In genomic region chr10:4943416-4943815, GRCh38 we compare ENCODE assay signal across 9 cellular contexts. TPM values are rescaled to one million over a fixed set of nuclear protein-coding genes. Genes with fewer than 3 reads are reported as not detected.
DNase-seq lines count a peak whose midpoint lies in the region; ATAC-seq, FAIRE-seq and TF ChIP-seq lines count a peak whose summit lies in the region.
"Not testable (repeated sequence)": the region's sequence is repeated elsewhere in the genome, so short reads cannot be mapped to it uniquely, and the experiment has no call there.
"Had no signal": no experiment of that assay in that cellular context is flagged by ENCODE, and none has a peak within 500 bp of the region (broad histone marks: within the 10 kb centered on the region; RNA-seq: fewer than 3 reads in every experiment).

No MANE protein-coding gene starts in this region.

- not testable (repeated sequence) for H3K27me3 ChIP-seq in ACC112 (ENCODE audit: insufficient read depth, low read length); SJCRH30; H1 (replicated peaks in 1 of 4; ENCODE audit: control insufficient read depth in 3 of 4, extremely low read depth in 1 of 4, insufficient read depth in 3 of 4, low read length in 3 of 4); left ventricle myocardium inferior (ENCODE audit: low read depth); right lobe of liver; subcutaneous abdominal adipose tissue (ENCODE audit: control insufficient read depth in 5 of 5, insufficient read depth in 4 of 5, low read length in 5 of 5); vagina

- POLR2A ChIA-PET in H1 (lab: Charles Lee; ENCODE audit: partially characterized antibody) = not testable (repeated sequence)

- TF ChIP-seq CTCF in H1 (IDR thresholded peaks at IDR 0.05; ENCODE audit: control extremely low read depth in 1 of 3, insufficient read depth in 1 of 3, low read depth in 1 of 3, low read length in 3 of 3); left ventricle myocardium inferior (IDR thresholded peaks at IDR 0.05; ENCODE audit: borderline replicate concordance); right lobe of liver (IDR thresholded peaks at IDR 0.05); osteocyte (IDR thresholded peaks at IDR 0.05); vagina (IDR thresholded peaks at IDR 0.05): not testable (repeated sequence)

- not testable (repeated sequence) for H4K91ac ChIP-seq in H1 (replicated peaks; ENCODE audit: insufficient read length, low read length)

- H3K4me3 Mint-ChIP-seq in osteocyte (ENCODE audit: unreplicated experiment) = not testable (repeated sequence)

- peak; percentile 5 to 60 for DNase-seq in SJCRH30
- DNase-seq in H1 (ENCODE audit: low read depth in 1 of 2, low spot score in 2 of 2); left ventricle myocardium inferior; right lobe of liver; osteocyte (ENCODE audit: extremely low spot score, unreplicated experiment); vagina (ENCODE audit: extremely low spot score in 2 of 2): not testable (repeated sequence)

- not testable (repeated sequence) for H3K4me2 ChIP-seq in H1 (ENCODE audit: insufficient read depth in 1 of 2, low read depth in 2 of 2, low read length in 2 of 2)

- not testable (repeated sequence) for H4K20me1 ChIP-seq in H1 (replicated peaks in 1 of 2; ENCODE audit: control insufficient read depth in 1 of 2, insufficient read depth in 2 of 2, low read length in 2 of 2)

- not testable (repeated sequence) for H2BK15ac ChIP-seq in H1 (ENCODE audit: low read length)

- H3K36me3 Mint-ChIP-seq in osteocyte (ENCODE audit: unreplicated experiment) = not testable (repeated sequence)

- H4K8ac ChIP-seq in H1 (ENCODE audit: extremely low read depth, insufficient read depth, low read length) = not testable (repeated sequence)

- H3K23ac ChIP-seq in H1 (ENCODE audit: insufficient read length) = not testable (repeated sequence)

- H3K4me1 ChIP-seq in ACC112 (ENCODE audit: control insufficient read depth, insufficient read depth, low read length, unreplicated experiment) (peaks cover 63% of the 10 kb centered on the region), SJCRH30 (peaks cover 18% of the 10 kb centered on the region), H1 (replicated peaks in 1 of 4; ENCODE audit: control insufficient read depth in 3 of 4, insufficient read depth in 4 of 4, low read length in 3 of 4) (peaks cover 3 to 21% (median 14%) of the 10 kb centered on the region in 4 experiments), left ventricle myocardium inferior (peaks cover 41% of the 10 kb centered on the region), right lobe of liver (peaks cover 0 to 92% (median 18%) of the 10 kb centered on the region in 4 donors), subcutaneous abdominal adipose tissue (ENCODE audit: control insufficient read depth in 5 of 5, insufficient read depth in 5 of 5, low read length in 5 of 5) (peaks cover 6 to 59% (median 59%) of the 10 kb centered on the region in 5 donors), vagina (peaks cover 73% of the 10 kb centered on the region)

- not testable (repeated sequence) for H2BK5ac ChIP-seq in H1 (ENCODE audit: low read depth, low read length)

- not testable (repeated sequence) for FAIRE-seq in H1 (lab: Jason Lieb, UNC)

- H3K27me3 Mint-ChIP-seq in osteocyte (ENCODE audit: unreplicated experiment) = peaks cover 16% of the 10 kb centered on the region

- not testable (repeated sequence) for H3K14ac ChIP-seq in H1 (ENCODE audit: insufficient read length)

- H3K79me1 ChIP-seq in H1 (ENCODE audit: low read depth, low read length) = not testable (repeated sequence)

- not testable (repeated sequence) for H2BK120ac ChIP-seq in H1 (replicated peaks; ENCODE audit: low read depth, low read length)

- not testable (repeated sequence) for H4K5ac ChIP-seq in H1 (ENCODE audit: insufficient read length, low read depth, low read length)

- TF ChIP-seq RAD21 in H1 (IDR thresholded peaks at IDR 0.05 in 1 of 2, conservative IDR thresholded peaks at IDR 0.05 in 1 of 2; ENCODE audit: low read depth in 2 of 2, low read length in 2 of 2) = not testable (repeated sequence)

- H3K27ac Mint-ChIP-seq in osteocyte (ENCODE audit: unreplicated experiment) = peak overlapping the region; percentile 25

- peaks cover 31% of the 10 kb centered on the region for H3K4me1 Mint-ChIP-seq in osteocyte (ENCODE audit: unreplicated experiment)

- peak overlapping the region; percentile 48; the same call in 1 of the 2 replicates for H3K18ac ChIP-seq in H1 (ENCODE audit: extremely low read depth, low read length)

- not testable (repeated sequence) for H2BK20ac ChIP-seq in H1 (ENCODE audit: low read length)

- H3K9ac ChIP-seq in H1 (replicated peaks in 1 of 4; ENCODE audit: extremely low read depth in 1 of 4, low read depth in 3 of 4, low read length in 3 of 4) = not testable (repeated sequence)
- peak overlapping the region in 2 of 5 donors; percentile 33 to 63 for H3K9ac ChIP-seq in subcutaneous abdominal adipose tissue (ENCODE audit: low read length in 5 of 5)

- CTCF ChIA-PET in H1 (lab: Charles Lee; ENCODE audit: partially characterized antibody) = interaction anchor here (0.6 kb wide), 1 partner anchor 226 kb away, joined by 6 read pairs; no protein-coding TSS in a partner anchor

- H3K36me3 ChIP-seq in ACC112 (ENCODE audit: insufficient read depth, low read length); SJCRH30; H1 (ENCODE audit: control insufficient read depth in 2 of 4, insufficient read depth in 4 of 4, low read length in 3 of 4); left ventricle myocardium inferior; right lobe of liver; subcutaneous abdominal adipose tissue (ENCODE audit: control insufficient read depth in 5 of 5, insufficient read depth in 5 of 5, low read length in 5 of 5); vagina: not testable (repeated sequence)

- H3K9me3 ChIP-seq in SJCRH30 (replicated peaks); H1 (ENCODE audit: insufficient read depth in 2 of 2, low read depth in 1 of 2, low read length in 1 of 2); left ventricle myocardium inferior (replicated peaks); right lobe of liver; subcutaneous abdominal adipose tissue (ENCODE audit: control insufficient read depth in 5 of 5, low read length in 5 of 5); vagina: not testable (repeated sequence)

- not testable (repeated sequence) for TF ChIP-seq EP300 in H1 (IDR thresholded peaks at IDR 0.05; ENCODE audit: borderline replicate concordance in 1 of 2, low read depth in 2 of 2, low read length in 2 of 2)

- peak in 2 of 4 donors; percentile 0 to 5 for ATAC-seq in right lobe of liver

- TF ChIP-seq POLR2A in H1 (IDR thresholded peaks at IDR 0.05; ENCODE audit: control extremely low read depth in 1 of 2, low read depth in 2 of 2, low read length in 2 of 2); right lobe of liver (IDR thresholded peaks at IDR 0.05); vagina (IDR thresholded peaks at IDR 0.05): not testable (repeated sequence)

- not testable (repeated sequence) for H3K23me2 ChIP-seq in H1 (ENCODE audit: low read depth, low read length)

- not testable (repeated sequence) for H2AK5ac ChIP-seq in H1 (ENCODE audit: low read depth, low read length)

- H3K79me2 ChIP-seq in ACC112 (ENCODE audit: control insufficient read depth, insufficient read depth, low read length, unreplicated experiment); H1 (ENCODE audit: control insufficient read depth in 1 of 2, insufficient read depth in 2 of 2, low read length in 2 of 2): not testable (repeated sequence)

- H2AFZ ChIP-seq in ACC112 (ENCODE audit: low read length, unreplicated experiment) = peak overlapping the region; percentile 33
- H2AFZ ChIP-seq in H1 (ENCODE audit: low read length) = not testable (repeated sequence)

- H2BK12ac ChIP-seq in H1 (ENCODE audit: low read depth, low read length) = not testable (repeated sequence)

- not testable (repeated sequence) for H3K4me3 ChIP-seq in ACC112 (ENCODE audit: low read depth, low read length); SJCRH30; H1 (ENCODE audit: extremely low read depth in 1 of 4, insufficient read depth in 2 of 4, low read depth in 3 of 4, low read length in 4 of 4); left ventricle myocardium inferior; right lobe of liver; subcutaneous abdominal adipose tissue (ENCODE audit: low read depth in 1 of 5, low read length in 5 of 5); vagina

- not testable (repeated sequence) for H3K9me3 Mint-ChIP-seq in osteocyte (ENCODE audit: unreplicated experiment)

- intact Hi-C loops in left ventricle myocardium inferior (cut with micrococcal nuclease); right lobe of liver (cut with DNase I): not testable (repeated sequence)
- intact Hi-C loops in vagina (cut with DNase I) = loop anchor here (5.0 kb wide), 1 partner anchor 74 kb away; no protein-coding TSS in a partner anchor

- H3K56ac ChIP-seq in H1 (replicated peaks; ENCODE audit: insufficient read length, low read depth, low read length) = not testable (repeated sequence)

- H3K4ac ChIP-seq in H1 (replicated peaks; ENCODE audit: insufficient read length, low read depth, low read length) = not testable (repeated sequence)

- peak overlapping the region; percentile 64 for H3K27ac ChIP-seq in ACC112 (ENCODE audit: low read depth, low read length)
- peak overlapping the region; percentile 67 for H3K27ac ChIP-seq in SJCRH30
- not testable (repeated sequence) for H3K27ac ChIP-seq in H1 (ENCODE audit: low read depth, low read length)
- peak overlapping the region; percentile 82 for H3K27ac ChIP-seq in left ventricle myocardium inferior (replicated peaks)
- H3K27ac ChIP-seq in right lobe of liver = peak overlapping the region; percentile 72 to 96 (median 78)
- H3K27ac ChIP-seq in subcutaneous abdominal adipose tissue (ENCODE audit: low read depth, low read length) = peak overlapping the region; percentile 94
- H3K27ac ChIP-seq in vagina = peak overlapping the region; percentile 79

RNA-seq across cellular contexts. Expression of gene AKR1C1, which starts 19.8 kb away (rescaled TPM):
- total RNA-seq in SJCRH30 (2014; rRNA removed; shearing (Covaris generic)) = 2.7 and 3.6 TPM in 2 replicates
- total RNA-seq in H1 (2021; fragmentation: NEBNext Ultra II Directional; extraction: Animal tissue kit (Norgen Biotek cat#: 25700)) = 1.4 and 2.3 TPM in 2 replicates
- 2.1 and 3.1 TPM in 2 replicates for polyA plus RNA-seq in H1 (2011; rRNA removed)
- 3.3 TPM for polyA plus RNA-seq in H1 (2011; cell fraction: cytosol; rRNA removed)
- 4.4 TPM for polyA plus RNA-seq in H1 (2011; cell fraction: nucleus; rRNA removed)
- polyA plus RNA-seq in H1 (2012, experiment 1 of 2) = 2.2 to 2.7 TPM (median 2.4 TPM) in 4 replicates
- polyA plus RNA-seq in H1 (2012, experiment 2 of 2) = 0.79 TPM
- polyA plus RNA-seq in H1 (2013, experiment 1 of 2) = 1.9 TPM
- 2.5 TPM for polyA plus RNA-seq in H1 (2013, experiment 2 of 2)
- 1.8 and 2.6 TPM in 2 replicates for polyA minus RNA-seq in H1 (2011; rRNA and poly(A)+ RNA removed)
- polyA minus RNA-seq in H1 (2011; cell fraction: cytosol; rRNA and poly(A)+ RNA removed) = 0.37 TPM
- polyA minus RNA-seq in H1 (2011; cell fraction: nucleus; rRNA and poly(A)+ RNA removed) = 5.3 TPM
- total RNA-seq in left ventricle myocardium inferior (34.1 TPM), right lobe of liver (1,000 to 10,000 TPM in 1 of 6 experiments, 100 to 1,000 TPM in 5; 347 to 1,090 (median 533) TPM), osteocyte (0.67 and 0.84 TPM in 2 replicates), vagina (73.7 TPM)
- polyA plus RNA-seq: CD8-positive, alpha-beta memory T cell had no signal
